Comparison of ENCODE assay signal across 8 cellular contexts in genomic region chr5:152532714-152533113, GRCh38.
DNase-seq lines count a peak whose midpoint lies in the region; ATAC-seq, FAIRE-seq and TF ChIP-seq lines count a peak whose summit lies in the region.

No MANE protein-coding gene starts in this region.

- DNase-seq in AG09309 (ENCODE audit: low read depth) (peak; percentile 23), GM12892 (ENCODE audit: insufficient read length) (no peak), NCI-H2107 (lab: John Stamatoyannopoulos, UW) (peak; percentile 5), GM12878 (ENCODE audit: low read depth, low spot score) (peak; percentile 15), kidney glomerular epithelial cell (lab: John Stamatoyannopoulos, UW) (peak; percentile 34)
- DNase-seq in activated CD8-positive, alpha-beta memory T cell treated with anti-CD3 and anti-CD28 coated beads, Interleukin-2, amount 10 ng/mL, durations not matched to agents 7 days and 5 days = no peak

- no peaks in the 10 kb centered on the region for H3K79me2 ChIP-seq in GM12878 (ENCODE audit: control insufficient read depth, insufficient read depth, low read length)

- TF ChIP-seq RAD21 in GM12878 (IDR thresholded peaks at IDR 0.05; ENCODE audit: insufficient read depth, low read depth, low read length) = peak; percentile 86

- H3K36me3 ChIP-seq in GM12878 (ENCODE audit: control insufficient read depth in 2 of 2, insufficient read depth in 2 of 2, low read length in 1 of 2) = no peaks in the 10 kb centered on the region

- no peak overlapping the region for H3K4me3 Mint-ChIP-seq in activated CD8-positive, alpha-beta memory T cell treated with anti-CD3 and anti-CD28 coated beads, Interleukin-2, amount 10 ng/mL, durations not matched to agents 7 days and 5 days

- H3K9me3 ChIP-seq in GM12878 (replicated peaks; ENCODE audit: control insufficient read depth, insufficient read depth, low read length) = no peaks in the 10 kb centered on the region

- H3K4me2 ChIP-seq in GM12878 (ENCODE audit: control insufficient read depth, insufficient read depth) = no peak overlapping the region

- 25% methylated on average over 2 of the region's 2 CpGs for WGBS in GM12878 (ENCODE audit: insufficient coverage, insufficient replicate concordance, low lambda C conversion rate, missing lambda C conversion rate)

- H3K4me1 ChIP-seq in GM12878 (ENCODE audit: control insufficient read depth, insufficient read depth, low read length) = no peaks in the 10 kb centered on the region

- no peaks in the 10 kb centered on the region for H4K20me1 ChIP-seq in GM12878 (ENCODE audit: control insufficient read depth, insufficient read depth)

- POLR2A ChIA-PET in GM12878 (lab: Charles Lee) = no interaction called here

- H3K4me3 ChIP-seq in AG09309 (ENCODE audit: control insufficient read depth, low read depth, low read length) (no peak overlapping the region), GM12878 (no peak overlapping the region)

- H3K36me3 Mint-ChIP-seq in activated CD8-positive, alpha-beta memory T cell treated with anti-CD3 and anti-CD28 coated beads, Interleukin-2, amount 10 ng/mL, durations not matched to agents 7 days and 5 days = no peaks in the 10 kb centered on the region

- SMC1A ChIA-PET in GM12878 (lab: Charles Lee; ENCODE audit: uncharacterized antibody, unreplicated experiment) = interaction anchor here (0.6 to 2.7 kb wide), 5 partner anchors 13 to 1432 kb away, joined by 3 to 9 read pairs (median 6); no protein-coding TSS in a partner anchor

- H3K9me3 Mint-ChIP-seq in activated CD8-positive, alpha-beta memory T cell treated with anti-CD3 and anti-CD28 coated beads, Interleukin-2, amount 10 ng/mL, durations not matched to agents 7 days and 5 days (ENCODE audit: low read depth) = no peaks in the 10 kb centered on the region

- H3K9ac ChIP-seq in GM12878 (ENCODE audit: control insufficient read depth, insufficient read depth, low read length) = no peak overlapping the region

- TF ChIP-seq POLR2A in GM12892 (IDR thresholded peaks at IDR 0.05; ENCODE audit: low read depth, low read length) (no peak), GM12878 (IDR thresholded peaks at IDR 0.05; ENCODE audit: low read depth, low read length) (no peak)

- ATAC-seq in GM12878 (peak; percentile 80), HG02642 (IDR thresholded peaks at IDR 0.05; ENCODE audit: poor library complexity, unreplicated experiment) (no peak), HG02759 (IDR thresholded peaks at IDR 0.05; ENCODE audit: unreplicated experiment) (no peak)
- no peak for ATAC-seq in activated CD8-positive, alpha-beta memory T cell treated with anti-CD3 and anti-CD28 coated beads, Interleukin-2, amount 10 ng/mL, durations not matched to agents 7 days and 5 days

- intact Hi-C loops in GM12878 (cut with micrococcal nuclease; ENCODE audit: unreplicated experiment) = loop anchor here (1.0 to 2.0 kb wide), 3 partner anchors 60 to 1433 kb away; no protein-coding TSS in a partner anchor

- H3K27me3 Mint-ChIP-seq in activated CD8-positive, alpha-beta memory T cell treated with anti-CD3 and anti-CD28 coated beads, Interleukin-2, amount 10 ng/mL, durations not matched to agents 7 days and 5 days = peaks cover 12% of the 10 kb centered on the region

- BruUV-seq in GM12878 (replicated peaks; lab: Mats Ljungman, UMichigan) = no TSS peak

- no peak overlapping the region for H3K27ac Mint-ChIP-seq in activated CD8-positive, alpha-beta memory T cell treated with anti-CD3 and anti-CD28 coated beads, Interleukin-2, amount 10 ng/mL, durations not matched to agents 7 days and 5 days

- TF ChIP-seq CTCF in AG09309 (IDR thresholded peaks at IDR 0.05; ENCODE audit: control insufficient read depth, insufficient read depth, low read depth, low read length, missing control alignments) (peak; percentile 35), GM12878 (IDR thresholded peaks at IDR 0.05 in 2 of 3, conservative IDR thresholded peaks at IDR 0.05 in 1 of 3; ENCODE audit: control insufficient read depth in 2 of 3, extremely low read depth in 1 of 3, insufficient read depth in 1 of 3, low read depth in 3 of 3, low read length in 3 of 3) (peak; percentile 32 to 65 (median 43); a peak in 4 of 6 replicates)

- no peak overlapping the region for H3K27ac ChIP-seq in GM12878 (ENCODE audit: control insufficient read depth, insufficient read depth)

- in situ Hi-C loops in GM12878 (cut with MboI) = loop anchor here (5.0 kb wide), 1 partner anchor 1435 kb away; no protein-coding TSS in a partner anchor

- CTCF ChIA-PET in GM12878 (lab: Yijun Ruan, JAX) = interaction anchor here (0.6 to 4.5 kb wide), 16 partner anchors 8 to 1432 kb away, joined by 3 to 49 read pairs (median 4); no protein-coding TSS in a partner anchor
- CTCF ChIA-PET in activated CD8-positive, alpha-beta memory T cell treated with anti-CD3 and anti-CD28 coated beads, Interleukin-2, amount 10 ng/mL, durations not matched to agents 7 days and 5 days (lab: Charles Lee) = interaction anchor here (0.6 to 2.0 kb wide), 5 partner anchors 11 to 1435 kb away, joined by 3 to 16 read pairs (median 4); no protein-coding TSS in a partner anchor

- no peak overlapping the region for H2AFZ ChIP-seq in GM12878 (ENCODE audit: control insufficient read depth, low read depth, low read length)

- H3K4me1 Mint-ChIP-seq in activated CD8-positive, alpha-beta memory T cell treated with anti-CD3 and anti-CD28 coated beads, Interleukin-2, amount 10 ng/mL, durations not matched to agents 7 days and 5 days = no peaks in the 10 kb centered on the region

- TF ChIP-seq EP300 in GM12878 (IDR thresholded peaks at IDR 0.05; ENCODE audit: borderline replicate concordance in 1 of 2, control insufficient read depth in 1 of 2, low read depth in 2 of 2, low read length in 2 of 2) = no peak

- H3K27me3 ChIP-seq in GM12878 (replicated peaks in 1 of 2; ENCODE audit: control insufficient read depth in 2 of 2, insufficient read depth in 2 of 2, low read length in 1 of 2) = no peaks in the 10 kb centered on the region

- FAIRE-seq in GM12892 (lab: Jason Lieb, UNC) = peak; percentile 77
- FAIRE-seq in GM12878 (lab: Jason Lieb, UNC) = peak; percentile 75

- RAD21 ChIA-PET in GM12878 (lab: Charles Lee; ENCODE audit: unreplicated experiment) = interaction anchor here (0.9 to 2.6 kb wide), 3 partner anchors 35 to 1433 kb away, joined by 3 to 16 read pairs (median 9); no protein-coding TSS in a partner anchor

TF ChIP-seq in GM12878, 131 proteins besides CTCF, POLR2A, EP300 and RAD21:
- TF ChIP-seq, protein P1, sequence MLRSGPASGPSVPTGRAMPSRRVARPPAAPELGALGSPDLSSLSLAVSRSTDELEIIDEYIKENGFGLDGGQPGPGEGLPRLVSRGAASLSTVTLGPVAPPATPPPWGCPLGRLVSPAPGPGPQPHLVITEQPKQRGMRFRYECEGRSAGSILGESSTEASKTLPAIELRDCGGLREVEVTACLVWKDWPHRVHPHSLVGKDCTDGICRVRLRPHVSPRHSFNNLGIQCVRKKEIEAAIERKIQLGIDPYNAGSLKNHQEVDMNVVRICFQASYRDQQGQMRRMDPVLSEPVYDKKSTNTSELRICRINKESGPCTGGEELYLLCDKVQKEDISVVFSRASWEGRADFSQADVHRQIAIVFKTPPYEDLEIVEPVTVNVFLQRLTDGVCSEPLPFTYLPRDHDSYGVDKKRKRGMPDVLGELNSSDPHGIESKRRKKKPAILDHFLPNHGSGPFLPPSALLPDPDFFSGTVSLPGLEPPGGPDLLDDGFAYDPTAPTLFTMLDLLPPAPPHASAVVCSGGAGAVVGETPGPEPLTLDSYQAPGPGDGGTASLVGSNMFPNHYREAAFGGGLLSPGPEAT (IDR thresholded peaks at IDR 0.05; ENCODE audit: low read depth) = no peak
- TF ChIP-seq ZNF622 (IDR thresholded peaks at IDR 0.05) (no peak), SMC3 (IDR thresholded peaks at IDR 0.05; ENCODE audit: borderline replicate concordance, low read length) (peak; percentile 68; the same call in 1 of the 2 replicates), POLR2AphosphoS5 (IDR thresholded peaks at IDR 0.05; ENCODE audit: low read length) (no peak), RUNX3 (IDR thresholded peaks at IDR 0.05; ENCODE audit: low read length) (no peak), SRF (IDR thresholded peaks at IDR 0.05; ENCODE audit: low read depth in 2 of 2, low read length in 2 of 2) (no peak)

Comparison
In these comparisons a context has a peak if more than half of its experiments do, and no peak if none do; other contexts are left out.
1. DNase-seq: peak in AG09309 (single experiment), NCI-H2107 (single experiment), GM12878 (single experiment) and kidney glomerular epithelial cell (single experiment); none in GM12892 (single experiment) and activated CD8-positive, alpha-beta memory T cell treated with anti-CD3 and anti-CD28 coated beads, Interleukin-2, amount 10 ng/mL, durations not matched to agents 7 days and 5 days (single experiment).